8 cellular contexts compared by ENCODE assay signal in the genomic region with DNA sequence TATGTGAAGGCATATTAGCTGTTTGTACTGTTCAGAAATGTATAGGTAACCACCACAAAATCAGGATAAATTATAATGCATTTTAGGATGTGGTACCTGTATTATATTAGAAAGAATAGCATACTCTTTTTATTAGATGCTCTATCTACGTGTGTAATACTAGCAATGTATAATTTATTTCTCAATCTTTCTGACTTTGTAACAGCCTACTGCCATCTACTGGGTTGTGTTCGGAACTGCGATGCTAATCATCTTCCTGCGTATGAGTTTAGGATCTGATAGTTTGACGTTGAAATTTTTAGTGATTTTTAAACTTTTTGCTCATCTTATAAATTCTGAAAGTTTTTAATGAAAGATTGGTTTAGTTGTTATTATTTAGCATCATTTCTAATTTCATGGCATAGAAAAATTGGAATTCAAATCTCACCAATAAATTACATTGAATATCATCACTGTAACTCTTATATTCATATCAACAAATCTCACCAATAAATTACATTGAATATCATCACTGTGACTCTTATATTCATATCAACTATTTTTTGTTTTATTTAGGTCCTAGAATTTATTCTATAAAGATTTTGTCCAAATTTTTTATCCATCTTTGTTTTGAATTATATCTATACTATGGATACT.
A peak's percentile ranks its signal among the peaks of the same experiment; 100 is the strongest.
DNase-seq lines count a peak whose midpoint lies in the region; ATAC-seq, FAIRE-seq and TF ChIP-seq lines count a peak whose summit lies in the region.

No MANE protein-coding gene starts in this region.

- no peaks in the 10 kb centered on the region for H3K4me1 ChIP-seq in hepatocyte (ENCODE audit: insufficient read depth)

- H3K27ac ChIP-seq in HL-60 (replicated peaks) (no peak overlapping the region), SU-DHL-6 (ENCODE audit: low read depth, low read length) (no peak overlapping the region), hepatocyte (no peak overlapping the region)

- H3K9ac ChIP-seq in SU-DHL-6 (ENCODE audit: low read length), result no peak overlapping the region

- H4K20me1 ChIP-seq in SU-DHL-6 (ENCODE audit: low read depth, low read length) (no peaks in the 10 kb centered on the region), hepatocyte (ENCODE audit: insufficient read depth, poor library complexity, severe bottlenecking) (no peaks in the 10 kb centered on the region)

- H2AFZ ChIP-seq in SU-DHL-6 (ENCODE audit: low read depth, low read length, severe bottlenecking) (no peak overlapping the region), hepatocyte (no peak overlapping the region)

- no peak for FAIRE-seq in urothelium cell line (lab: Jason Lieb, UNC)

- H3K36me3 ChIP-seq in SU-DHL-6 (ENCODE audit: low read length) (no peaks in the 10 kb centered on the region), hepatocyte (replicated peaks; ENCODE audit: insufficient read depth, low read depth) (no peaks in the 10 kb centered on the region)

- no peaks in the 10 kb centered on the region for H3K27me3 ChIP-seq in HL-60 (ENCODE audit: insufficient read depth, poor library complexity, severe bottlenecking)
- no peaks in the 10 kb centered on the region for H3K27me3 ChIP-seq in SU-DHL-6 (ENCODE audit: low read length)
- H3K27me3 ChIP-seq in hepatocyte, result no peaks in the 10 kb centered on the region

- no peaks in the 10 kb centered on the region for H3K9me2 ChIP-seq in SU-DHL-6 (replicated peaks; ENCODE audit: insufficient read depth, low read length)
- H3K9me2 ChIP-seq in hepatocyte (replicated peaks; ENCODE audit: insufficient read depth), result no peaks in the 10 kb centered on the region

- H3K79me2 ChIP-seq in SU-DHL-6 (ENCODE audit: insufficient read depth, low read length) (no peaks in the 10 kb centered on the region), hepatocyte (no peaks in the 10 kb centered on the region)

- H3F3A ChIP-seq in SU-DHL-6 (ENCODE audit: insufficient read depth), result no peaks in the 10 kb centered on the region

- H3K9me3 ChIP-seq in SU-DHL-6 (ENCODE audit: insufficient read depth, low read length), result no peaks in the 10 kb centered on the region
- H3K9me3 ChIP-seq in hepatocyte (ENCODE audit: low read depth), result no peaks in the 10 kb centered on the region

- no peak overlapping the region for H3K4me3 ChIP-seq in HL-60 (replicated peaks; ENCODE audit: insufficient read depth, low read length)
- no peak overlapping the region for H3K4me3 ChIP-seq in SU-DHL-6 (ENCODE audit: insufficient read depth, low read length, poor library complexity, severe bottlenecking)
- H3K4me3 ChIP-seq in hepatocyte, result no peak overlapping the region

- WGBS in hepatocyte (ENCODE audit: low lambda C conversion rate, missing lambda C conversion rate), result 6% methylated on average over 5 of the region's 5 CpGs

- DNase-seq in GM10266 (ENCODE audit: extremely low spot score) (peak; percentile 7), HL-60 (ENCODE audit: low read depth in 1 of 2, low spot score in 1 of 2) (peak; percentile 2 to 6), hepatocyte (ENCODE audit: low spot score) (peak; percentile 42), urothelium cell line (ENCODE audit: low spot score) (peak; percentile 26), OCI-M2 (lab: John Stamatoyannopoulos, UW; ENCODE audit: unreplicated experiment) (no peak)

- peak; percentile 61 for TF ChIP-seq CTCF in GM10266 (IDR thresholded peaks at IDR 0.05; ENCODE audit: control insufficient read depth, insufficient read depth, low read depth, missing control alignments)
- TF ChIP-seq CTCF in HL-60 (IDR thresholded peaks at IDR 0.05; ENCODE audit: insufficient read depth, low read length), result peak; percentile 51
- TF ChIP-seq CTCF in SU-DHL-6 (IDR thresholded peaks at IDR 0.05; ENCODE audit: insufficient read depth, low read length, poor library complexity, severe bottlenecking), result peak; percentile 69
- peak; percentile 84 for TF ChIP-seq CTCF in hepatocyte (IDR thresholded peaks at IDR 0.05; ENCODE audit: poor library complexity)

- ATAC-seq in HG02763 (IDR thresholded peaks at IDR 0.05; ENCODE audit: unreplicated experiment) (no peak), GM21717 (IDR thresholded peaks at IDR 0.05; ENCODE audit: unreplicated experiment) (no peak)

- H3K4me2 ChIP-seq in SU-DHL-6 (ENCODE audit: low read depth, low read length, poor library complexity, severe bottlenecking) (no peak overlapping the region), hepatocyte (no peak overlapping the region)
